Comparison of ENCODE assay signal across 26 cellular contexts in the genomic region with DNA sequence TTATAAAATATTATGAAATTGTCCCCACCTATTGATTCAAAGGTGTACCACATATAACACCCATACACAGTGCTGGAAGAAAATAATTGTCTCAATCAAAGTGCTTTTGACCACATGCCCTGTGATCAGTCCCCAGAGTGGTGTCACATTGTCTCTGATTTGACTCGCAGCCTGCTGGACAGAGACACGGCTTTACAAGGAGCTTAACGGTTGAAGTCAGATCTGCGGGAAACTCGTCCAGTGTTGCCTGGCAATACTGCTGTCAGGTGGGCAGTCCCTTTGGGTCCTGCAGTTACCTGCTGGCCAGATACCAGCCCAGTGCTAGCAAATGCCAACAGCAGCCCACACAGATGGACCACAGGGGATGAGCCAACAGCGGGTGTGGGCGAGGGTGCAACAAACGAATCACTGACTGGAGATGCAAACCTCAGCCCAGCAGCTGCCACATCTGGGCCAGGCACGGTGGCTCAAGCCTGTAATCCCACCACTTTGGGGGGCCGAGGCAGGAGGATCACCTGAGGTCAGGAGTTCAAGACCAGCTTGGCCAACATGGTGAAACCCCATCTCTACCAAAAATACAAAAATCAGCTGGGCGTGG. TPM values are rescaled to one million over a fixed set of nuclear protein-coding genes. Genes with fewer than 3 reads are reported as not detected.
A peak's percentile ranks its signal among the peaks of the same experiment; 100 is the strongest.
DNase-seq lines count a peak whose midpoint lies in the region; ATAC-seq, FAIRE-seq and TF ChIP-seq lines count a peak whose summit lies in the region.
"Had no signal": no experiment of that assay in that cellular context is flagged by ENCODE, and none has a peak within 500 bp of the region (broad histone marks: within the 10 kb centered on the region; RNA-seq: fewer than 3 reads in every experiment).

No MANE protein-coding gene starts in this region.

- CTCF ChIA-PET in K562 (lab: Yijun Ruan, JAX; ENCODE audit: low intra/inter-chr PET ratio): no interaction called here
- CTCF ChIA-PET in CD8-positive, alpha-beta memory T cell (lab: Charles Lee): no interaction called here

- TF ChIP-seq POLR2A in K562 (conservative IDR thresholded peaks at IDR 0.05): no peak

- H3K9ac ChIP-seq in K562 (ENCODE audit: insufficient read depth in 1 of 2, low read depth in 2 of 2, low read length in 2 of 2) (no peak overlapping the region), kidney (ENCODE audit: low read length in 2 of 2) (no peak overlapping the region)

- H3K4me1 ChIP-seq in K562 (replicated peaks in 1 of 2; ENCODE audit: control insufficient read depth in 2 of 2, insufficient read depth in 2 of 2, low read length in 2 of 2) (no peaks in the 10 kb centered on the region), kidney (ENCODE audit: control insufficient read depth in 1 of 2, insufficient read depth in 1 of 2, low read depth in 1 of 2, low read length in 2 of 2) (no peaks in the 10 kb centered on the region)
- H3K4me1 ChIP-seq in CD8-positive, alpha-beta memory T cell (ENCODE audit: insufficient read depth, low read length): peaks cover 9% of the 10 kb centered on the region
- H3K4me1 ChIP-seq: lower lobe of right lung, prostate gland, suprapubic skin, vagina had no signal

- no peaks in the 10 kb centered on the region for H3K9me1 ChIP-seq in K562 (ENCODE audit: control insufficient read depth, insufficient read depth, low read length)

- POLR2A ChIA-PET in K562 (lab: Yijun Ruan, JAX): interaction anchor here (0.9 to 1.4 kb wide), 2 partner anchors 12 to 16 kb away, joined by 5 to 6 read pairs; no protein-coding TSS in a partner anchor
- POLR2A ChIA-PET in CD8-positive, alpha-beta memory T cell (lab: Charles Lee): no interaction called here

- TF ChIP-seq RAD21 in K562 (CRISPR knock-in tag; conservative IDR thresholded peaks at IDR 0.05 in 1 of 2, IDR thresholded peaks at IDR 0.05 in 1 of 2): no peak

- peaks cover 0 to 2% (median 0%) of the 10 kb centered on the region in 5 donors for H3K9me3 Mint-ChIP-seq in CD8-positive, alpha-beta memory T cell
- H3K9me3 Mint-ChIP-seq: activated naive CD8-positive, alpha-beta T cell treated with anti-CD3 and anti-CD28 coated beads, Interleukin-2, amount 10 ng/mL, durations not matched to agents 7 days and 5 days had no signal

- H3K4me3 ChIP-seq in K562 (no peak overlapping the region), kidney (ENCODE audit: low read length in 2 of 2) (no peak overlapping the region)
- no peak overlapping the region for H3K4me3 ChIP-seq in CD8-positive, alpha-beta memory T cell (ENCODE audit: low read length)
- H3K4me3 ChIP-seq: lower lobe of right lung, prostate gland, SK-N-MC, suprapubic skin, vagina had no signal

- no peaks in the 10 kb centered on the region for H3K79me2 ChIP-seq in K562 (ENCODE audit: control insufficient read depth, insufficient read depth, low read length)

- 6% methylated on average over 11 of the region's 11 CpGs for WGBS in K562 (ENCODE audit: insufficient coverage, low coverage, missing lambda C conversion rate)

- TF ChIP-seq EP300 in K562 (IDR thresholded peaks at IDR 0.05; ENCODE audit: low read length): no peak

- H3K36me3 ChIP-seq in K562 (ENCODE audit: control insufficient read depth, insufficient read depth, low read length): no peaks in the 10 kb centered on the region
- H3K36me3 ChIP-seq in CD8-positive, alpha-beta memory T cell (ENCODE audit: insufficient read depth, low read length): no peaks in the 10 kb centered on the region
- no peaks in the 10 kb centered on the region for H3K36me3 ChIP-seq in kidney (ENCODE audit: control insufficient read depth in 1 of 2, insufficient read depth in 2 of 2, low read length in 2 of 2)
- H3K36me3 ChIP-seq: lower lobe of right lung, prostate gland, suprapubic skin, vagina had no signal

- no peaks in the 10 kb centered on the region for H4K20me1 ChIP-seq in K562 (replicated peaks; ENCODE audit: control insufficient read depth, insufficient read depth, low read length)

- H3K27me3 Mint-ChIP-seq in CD8-positive, alpha-beta memory T cell: peaks cover 2 to 17% of the 10 kb centered on the region in 2 donors

- H3K9me3 ChIP-seq in K562 (replicated peaks; ENCODE audit: control insufficient read depth, insufficient read depth, low read depth, low read length) (0 out of 2 replicates have a peak, but pooled peaks cover 2% of the 10 kb centered on the region), kidney (ENCODE audit: control insufficient read depth in 1 of 2, low read length in 2 of 2) (no peaks in the 10 kb centered on the region)
- no peaks in the 10 kb centered on the region for H3K9me3 ChIP-seq in CD8-positive, alpha-beta memory T cell (ENCODE audit: low read length)
- H3K9me3 ChIP-seq: lower lobe of right lung, prostate gland, suprapubic skin, vagina had no signal

- no peaks in the 10 kb centered on the region for H3K36me3 Mint-ChIP-seq in CD8-positive, alpha-beta memory T cell
- H3K36me3 Mint-ChIP-seq: activated naive CD8-positive, alpha-beta T cell treated with anti-CD3 and anti-CD28 coated beads, Interleukin-2, amount 10 ng/mL, durations not matched to agents 7 days and 5 days; CD14-positive monocyte had no signal

- H3K4me1 Mint-ChIP-seq in CD8-positive, alpha-beta memory T cell: peaks cover 10 to 11% (median 11%) of the 10 kb centered on the region in 3 donors

- DNase-seq in cardiac septum (ENCODE audit: low spot score) (peak; percentile 66), left cardiac atrium (no peak), NCI-H1092 treated with DMSO at 0.1 percent for 48 hours (lab: John Stamatoyannopoulos, UW) (peak; percentile 72), K562 (ENCODE audit: extremely low read depth in 1 of 4, low spot score in 3 of 4) (no peak), urothelium cell line (ENCODE audit: low spot score) (no peak), kidney (no peak)
- DNase-seq in CD8-positive, alpha-beta memory T cell: no peak
- DNase-seq: activated CD4-positive, alpha-beta T cell treated with anti-CD3 and anti-CD28 coated beads, Interleukin-2, amount 50 U/mL, for 4 hours; activated CD8-positive, alpha-beta memory T cell treated with anti-CD3 and anti-CD28 coated beads, Interleukin-2, amount 50 U/mL, for 4 hours; activated naive CD8-positive, alpha-beta T cell treated with anti-CD3 and anti-CD28 coated beads, Interleukin-2, amount 10 ng/mL, durations not matched to agents 7 days and 5 days; effector CD8-positive, alpha-beta T cell; foreskin melanocyte; GDM1; hippocampal formation; islet precursor cell; lower lobe of right lung; NCI-H1417 treated with DMSO at 0.1 percent for 48 hours; NCI-H345 had no signal

- H3K27me3 ChIP-seq in K562 (ENCODE audit: control insufficient read depth in 2 of 2, insufficient read depth in 2 of 2, low read length in 2 of 2): peaks cover 15 to 22% of the 10 kb centered on the region in 2 experiments
- no peaks in the 10 kb centered on the region for H3K27me3 ChIP-seq in CD8-positive, alpha-beta memory T cell (ENCODE audit: insufficient read depth, low read length, poor library complexity, severe bottlenecking)
- H3K27me3 ChIP-seq: vagina had no signal

- no peak overlapping the region for H3K4me3 Mint-ChIP-seq in CD8-positive, alpha-beta memory T cell
- H3K4me3 Mint-ChIP-seq: activated naive CD8-positive, alpha-beta T cell treated with anti-CD3 and anti-CD28 coated beads, Interleukin-2, amount 10 ng/mL, durations not matched to agents 7 days and 5 days; CD14-positive monocyte had no signal

- H3K4me2 ChIP-seq in K562 (ENCODE audit: insufficient read depth, low read length): no peak overlapping the region

- intact Hi-C loops in cardiac septum (cut with DNase I): no loop called here
- intact Hi-C loops in left cardiac atrium (cut with DNase I): no loop called here
- intact Hi-C loops in K562 (cut with micrococcal nuclease): no loop called here
- intact Hi-C loops in kidney (cut with DNase I): no loop called here

- H2AFZ ChIP-seq in K562 (ENCODE audit: low read depth, low read length): no peak overlapping the region

- no peak for TF ChIP-seq CTCF in K562 (IDR thresholded peaks at IDR 0.05 in 2 of 3, conservative IDR thresholded peaks at IDR 0.05 in 1 of 3; ENCODE audit: insufficient read depth in 2 of 3, low read depth in 1 of 3, low read length in 3 of 3)
- no peak for TF ChIP-seq CTCF in kidney (IDR thresholded peaks at IDR 0.05; ENCODE audit: borderline replicate concordance, extremely low read depth, insufficient read depth)

- ATAC-seq in left cardiac atrium: no peak
- no peak; the same call in 2 of the 3 replicates for ATAC-seq in K562
- no peak for ATAC-seq in GM18498 (IDR thresholded peaks at IDR 0.05; ENCODE audit: unreplicated experiment)
- ATAC-seq: lower lobe of right lung had no signal

- H3K27ac ChIP-seq in K562 (ENCODE audit: extremely low read depth, low read depth, low read length): no peak overlapping the region
- H3K27ac ChIP-seq in CD8-positive, alpha-beta memory T cell (ENCODE audit: low read depth, low read length): no peak overlapping the region
- H3K27ac ChIP-seq in kidney (ENCODE audit: low read depth in 2 of 2, low read length in 2 of 2): no peak overlapping the region
- H3K27ac ChIP-seq: lower lobe of right lung, prostate gland, RWPE1, SK-N-MC, suprapubic skin, vagina had no signal

- in situ Hi-C loops in K562 (cut with MboI): no loop called here

- BruUV-seq in K562 (replicated peaks; lab: Mats Ljungman, UMichigan): no TSS peak

- FAIRE-seq in K562 (lab: Jason Lieb, UNC): no peak
- FAIRE-seq in urothelium cell line (lab: Jason Lieb, UNC): peak; percentile 50
- no peak for FAIRE-seq in kidney (lab: Jason Lieb, UNC)

- H3K27ac Mint-ChIP-seq in CD8-positive, alpha-beta memory T cell: no peak overlapping the region
- H3K27ac Mint-ChIP-seq: activated naive CD8-positive, alpha-beta T cell treated with anti-CD3 and anti-CD28 coated beads, Interleukin-2, amount 10 ng/mL, durations not matched to agents 7 days and 5 days; activated T-helper 2 cell treated with anti-CD3 and anti-CD28 coated beads, Interferon-gamma antibody, Interleukin-2, Interleukin-4, amounts not matched to agents 10 μg/mL and 5 μg/mL and 100 μg/mL, durations not matched to agents 14 hours and 24 hours and 36 hours had no signal

RNA-seq across cellular contexts. Expression of gene SSTR2, which starts 26.2 kb away (rescaled TPM):
- total RNA-seq in cardiac septum (0.59 TPM), left cardiac atrium (1 to 10 TPM; 1.2 TPM), K562 (2014; rRNA removed) (not detected in 2 replicates), K562 (2014; rRNA removed; fragmentation: Illumina TruSeq; extraction: Trizol) (not detected in 2 replicates), K562 (2015; rRNA removed; fragmentation: Illumina TruSeq; extraction: Trizol) (not detected in 2 replicates), K562 (2021) (not detected in 2 replicates), kidney (2.1 TPM)
- total RNA-seq in K562 (2011; cell fraction: chromatin; rRNA removed; ENCODE audit: low replicate concordance): not detected in 2 replicates
- total RNA-seq in K562 (2011; cell fraction: nucleolus; rRNA removed): not detected in 2 replicates
- not detected in 2 replicates for total RNA-seq in K562 (2011; cell fraction: nucleoplasm; rRNA removed)
- polyA plus RNA-seq in K562 (2011; rRNA removed) (not detected in 2 replicates), K562 (2014; fragmentation: Illumina TruSeq; extraction: Trizol) (not detected in 2 replicates), K562 (2014; fragmentation: Nextera tagmentation; extraction: Ambion mirVana) (under 1 TPM in 1 of 2 experiments, not detected in 1; 0.03 TPM), K562 (2014; rRNA removed) (not detected in 2 replicates), kidney (ENCODE audit: insufficient read depth, low read depth, low replicate concordance) (5.3 TPM)
- polyA plus RNA-seq in K562 (2011; cell fraction: cytosol; rRNA removed): not detected in 2 replicates
- polyA plus RNA-seq in K562 (2011; cell fraction: nucleus; rRNA removed): not detected in 2 replicates
- 0.04 TPM in 2 replicates for polyA plus RNA-seq in K562 (2012)
- polyA minus RNA-seq in K562 (2011; rRNA and poly(A)+ RNA removed): not detected in 2 replicates
- polyA minus RNA-seq in K562 (2011; cell fraction: cytosol; rRNA and poly(A)+ RNA removed): not detected in 2 replicates
- not detected in 2 replicates for polyA minus RNA-seq in K562 (2011; cell fraction: nucleus; rRNA and poly(A)+ RNA removed)
- 1 to 10 TPM in 1 of 2 experiments, under 1 TPM in 1; 0.53 to 1.3 TPM for total RNA-seq in CD8-positive, alpha-beta memory T cell
- polyA plus RNA-seq in CD8-positive, alpha-beta memory T cell: not detected
- total RNA-seq: activated naive CD8-positive, alpha-beta T cell treated with anti-CD3 and anti-CD28 coated beads, Interleukin-2, amount 10 ng/mL, durations not matched to agents 7 days and 5 days had no signal
- polyA plus RNA-seq: CD14-positive monocyte had no signal

RNA-seq across cellular contexts. Expression of gene SLC39A11, which starts 46.2 kb away (rescaled TPM):
- total RNA-seq in cardiac septum: 7.2 TPM
- total RNA-seq in left cardiac atrium: 10 to 100 TPM; 11.3 to 11.7 TPM
- 51.5 and 68.1 TPM in 2 replicates for total RNA-seq in K562 (2011; cell fraction: chromatin; rRNA removed; ENCODE audit: low replicate concordance)
- 52.9 and 55.3 TPM in 2 replicates for total RNA-seq in K562 (2011; cell fraction: nucleolus; rRNA removed)
- 74.6 and 85.3 TPM in 2 replicates for total RNA-seq in K562 (2011; cell fraction: nucleoplasm; rRNA removed)
- 11.8 and 15.1 TPM in 2 replicates for total RNA-seq in K562 (2014; rRNA removed)
- 12.7 and 12.9 TPM in 2 replicates for total RNA-seq in K562 (2014; rRNA removed; fragmentation: Illumina TruSeq; extraction: Trizol)
- total RNA-seq in K562 (2015; rRNA removed; fragmentation: Illumina TruSeq; extraction: Trizol): 20.2 TPM in 2 replicates
- total RNA-seq in K562 (2021): 25.6 and 26.4 TPM in 2 replicates
- polyA plus RNA-seq in K562 (2011; rRNA removed): 8.8 and 10.5 TPM in 2 replicates
- 9.1 and 10.5 TPM in 2 replicates for polyA plus RNA-seq in K562 (2011; cell fraction: cytosol; rRNA removed)
- polyA plus RNA-seq in K562 (2011; cell fraction: nucleus; rRNA removed): 12.2 and 21.3 TPM in 2 replicates
- polyA plus RNA-seq in K562 (2012): 19.8 and 21.1 TPM in 2 replicates
- 11.0 and 13.4 TPM in 2 replicates for polyA plus RNA-seq in K562 (2014; fragmentation: Illumina TruSeq; extraction: Trizol)
- 10 to 100 TPM; 11.5 to 13.7 TPM for polyA plus RNA-seq in K562 (2014; fragmentation: Nextera tagmentation; extraction: Ambion mirVana)
- 12.8 and 15.2 TPM in 2 replicates for polyA plus RNA-seq in K562 (2014; rRNA removed)
- polyA minus RNA-seq in K562 (2011; rRNA and poly(A)+ RNA removed): 18.1 and 20.4 TPM in 2 replicates
- 10.3 and 16.1 TPM in 2 replicates for polyA minus RNA-seq in K562 (2011; cell fraction: cytosol; rRNA and poly(A)+ RNA removed)
- polyA minus RNA-seq in K562 (2011; cell fraction: nucleus; rRNA and poly(A)+ RNA removed): 23.0 and 23.8 TPM in 2 replicates
- total RNA-seq in CD8-positive, alpha-beta memory T cell: 10 to 100 TPM; 17.2 to 18.5 TPM
- polyA plus RNA-seq in CD8-positive, alpha-beta memory T cell: 13.1 TPM
- total RNA-seq in kidney: 37.2 TPM
- polyA plus RNA-seq in kidney (ENCODE audit: insufficient read depth, low read depth, low replicate concordance): 19.7 TPM

RNA-seq across cellular contexts. Expression of gene COG1, which starts 54.2 kb away (rescaled TPM):
- total RNA-seq in cardiac septum (48.5 TPM), left cardiac atrium (10 to 100 TPM; 37.4 to 39.6 TPM), K562 (2014; rRNA removed) (10.8 and 16.6 TPM in 2 replicates), K562 (2014; rRNA removed; fragmentation: Illumina TruSeq; extraction: Trizol) (12.3 and 14.0 TPM in 2 replicates), K562 (2015; rRNA removed; fragmentation: Illumina TruSeq; extraction: Trizol) (13.8 and 18.5 TPM in 2 replicates), K562 (2021) (23.9 and 26.8 TPM in 2 replicates), kidney (41.6 TPM)
- 66.6 and 89.3 TPM in 2 replicates for total RNA-seq in K562 (2011; cell fraction: chromatin; rRNA removed; ENCODE audit: low replicate concordance)
- 46.7 and 60.0 TPM in 2 replicates for total RNA-seq in K562 (2011; cell fraction: nucleolus; rRNA removed)
- 49.8 and 61.1 TPM in 2 replicates for total RNA-seq in K562 (2011; cell fraction: nucleoplasm; rRNA removed)
- polyA plus RNA-seq in K562 (2011; rRNA removed) (16.2 and 22.8 TPM in 2 replicates), K562 (2014; fragmentation: Illumina TruSeq; extraction: Trizol) (19.6 and 28.3 TPM in 2 replicates), K562 (2014; fragmentation: Nextera tagmentation; extraction: Ambion mirVana) (1 to 10 TPM; 9.5 to 9.9 TPM), K562 (2014; rRNA removed) (12.9 and 13.9 TPM in 2 replicates), kidney (ENCODE audit: insufficient read depth, low read depth, low replicate concordance) (28.2 TPM)
- 13.1 and 18.9 TPM in 2 replicates for polyA plus RNA-seq in K562 (2011; cell fraction: cytosol; rRNA removed)
- 55.2 and 65.8 TPM in 2 replicates for polyA plus RNA-seq in K562 (2011; cell fraction: nucleus; rRNA removed)
- polyA plus RNA-seq in K562 (2012): 23.6 and 25.0 TPM in 2 replicates
- polyA minus RNA-seq in K562 (2011; rRNA and poly(A)+ RNA removed): 20.6 and 23.9 TPM in 2 replicates
- 15.8 and 17.8 TPM in 2 replicates for polyA minus RNA-seq in K562 (2011; cell fraction: cytosol; rRNA and poly(A)+ RNA removed)
- polyA minus RNA-seq in K562 (2011; cell fraction: nucleus; rRNA and poly(A)+ RNA removed): 42.4 and 45.0 TPM in 2 replicates
- total RNA-seq in CD8-positive, alpha-beta memory T cell: 10 to 100 TPM; 24.6 to 26.5 TPM
- polyA plus RNA-seq in CD8-positive, alpha-beta memory T cell: 24.0 TPM

Comparison
In these comparisons a context has a peak if more than half of its experiments do, and no peak if none do; other contexts are left out.
1. DNase-seq: peak in cardiac septum (single experiment) and NCI-H1092 treated with DMSO at 0.1 percent for 48 hours (single experiment); none in left cardiac atrium (single experiment), K562 (0 of 4), urothelium cell line (single experiment), CD8-positive, alpha-beta memory T cell (0 of 5) and kidney (single experiment).